ENCODE assay signal across 27 cellular contexts in the genomic region with DNA sequence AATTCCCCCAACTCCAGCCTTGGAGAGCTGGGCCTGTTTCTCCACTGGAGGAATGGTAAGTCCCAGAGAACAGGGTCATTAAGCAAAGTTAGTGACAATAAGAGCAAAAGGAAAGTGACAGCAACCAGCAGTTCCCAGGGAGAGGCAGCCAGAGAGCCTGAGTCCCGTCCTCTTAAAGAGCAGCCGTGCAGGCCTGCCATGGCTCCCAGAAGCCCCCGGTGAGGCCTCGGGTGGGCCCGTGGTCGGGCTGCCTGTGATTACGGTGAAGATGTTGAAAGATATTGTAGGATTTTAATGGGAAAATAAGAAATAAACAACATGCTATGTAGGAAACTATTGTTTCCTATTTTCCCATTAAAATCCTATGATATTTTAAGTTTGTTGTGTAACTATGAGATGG.
"Had no signal": no experiment of that assay in that cellular context is flagged by ENCODE, and none has a peak within 500 bp of the region (broad histone marks: within the 10 kb centered on the region; RNA-seq: fewer than 3 reads in every experiment).

No MANE protein-coding gene starts in this region.

- H3K4me2 ChIP-seq: neural progenitor cell had no signal

- H2AFZ ChIP-seq: neural progenitor cell, parathyroid adenoma had no signal

- H3K9ac ChIP-seq: neural progenitor cell, parathyroid adenoma had no signal

- H3K9me3 ChIP-seq: ovary, psoas muscle, right lobe of liver, sigmoid colon, stomach, thoracic aorta, thyroid gland, tibial nerve, upper lobe of right lung, uterus had no signal

- H3K27me3 ChIP-seq: neural progenitor cell, ovary, right lobe of liver, sigmoid colon, stomach, thyroid gland, tibial nerve, upper lobe of right lung, uterus had no signal

- H3K4me1 Mint-ChIP-seq: naive thymus-derived CD4-positive, alpha-beta T cell; natural killer cell; neural progenitor cell; stimulated activated effector memory CD8-positive, alpha-beta T cell treated with anti-CD3 and anti-CD28 coated beads, Interleukin-12 subunit alpha, Interleukin-12 subunit beta, amount 100 ng/mL, for 72 hours; stimulated activated naive B cell treated with anti-CD40 and anti-IgM and Interleukin-4, amounts not matched to agents 10 μg/mL and 1 μg/mL and 100 μg/mL, for 72 hours had no signal

- H3K27ac ChIP-seq: neural progenitor cell, ovary, parathyroid adenoma, psoas muscle, right lobe of liver, sigmoid colon, stomach, thoracic aorta, thyroid gland, tibial nerve, upper lobe of right lung, uterus had no signal

- H3K27ac Mint-ChIP-seq: naive thymus-derived CD4-positive, alpha-beta T cell; natural killer cell; neural progenitor cell; progenitor cell of endocrine pancreas; stimulated activated effector memory CD8-positive, alpha-beta T cell treated with anti-CD3 and anti-CD28 coated beads, Interleukin-12 subunit alpha, Interleukin-12 subunit beta, amount 100 ng/mL, for 72 hours; stimulated activated naive B cell treated with anti-CD40 and anti-IgM and Interleukin-4, amounts not matched to agents 10 μg/mL and 1 μg/mL and 100 μg/mL, for 72 hours; stimulated activated naive CD8-positive, alpha-beta T cell treated with anti-CD3 and anti-CD28 coated beads, Interleukin-15, Interleukin-2, amounts not matched to agents 100 ng/mL and 50 ng/mL, for 24 hours; type B pancreatic cell had no signal

- H3K36me3 ChIP-seq: neural progenitor cell, ovary, right lobe of liver, sigmoid colon, stomach, thoracic aorta, thyroid gland, tibial nerve, upper lobe of right lung, uterus had no signal

- H3K27me3 Mint-ChIP-seq: stimulated activated naive CD8-positive, alpha-beta T cell treated with anti-CD3 and anti-CD28 coated beads, Interleukin-15, Interleukin-2, amounts not matched to agents 100 ng/mL and 50 ng/mL, for 24 hours; type B pancreatic cell had no signal

- DNase-seq: naive thymus-derived CD4-positive, alpha-beta T cell; natural killer cell; occipital lobe; ovary; posterior cingulate gyrus; psoas muscle; right lobe of liver; sigmoid colon; small intestine; stimulated activated CD4-positive, alpha-beta T cell treated with anti-CD3 and anti-CD28 coated beads, Interleukin-15, amount 100 ng/mL, for 24 hours; stimulated activated CD4-positive, alpha-beta T cell treated with anti-CD3 and anti-CD28 coated beads, Interleukin-2, amount 100 ng/mL, for 24 hours; stimulated activated CD4-positive, alpha-beta T cell treated with anti-CD3 and anti-CD28 coated beads, Interleukin-2, amount 100 ng/mL, for 48 hours; stimulated activated CD4-positive, alpha-beta T cell treated with anti-CD3 and anti-CD28 coated beads, Interleukin-4, amount 100 ng/mL, for 24 hours; stimulated activated naive B cell treated with anti-CD40 and anti-IgM and Interleukin-4, amounts not matched to agents 10 μg/mL and 1 μg/mL and 100 μg/mL, for 72 hours; stimulated activated naive CD4-positive, alpha-beta T cell treated with Interleukin-2 at 50 U/mL for 16 hours; stomach; thyroid gland; upper lobe of right lung; uterus had no signal

- H3K79me2 ChIP-seq: parathyroid adenoma had no signal

- H3K4me3 Mint-ChIP-seq: naive thymus-derived CD4-positive, alpha-beta T cell; natural killer cell; neural progenitor cell; stimulated activated effector memory CD8-positive, alpha-beta T cell treated with anti-CD3 and anti-CD28 coated beads, Interleukin-12 subunit alpha, Interleukin-12 subunit beta, amount 100 ng/mL, for 72 hours; stimulated activated naive B cell treated with anti-CD40 and anti-IgM and Interleukin-4, amounts not matched to agents 10 μg/mL and 1 μg/mL and 100 μg/mL, for 72 hours; stimulated activated naive CD8-positive, alpha-beta T cell treated with anti-CD3 and anti-CD28 coated beads, Interleukin-15, Interleukin-2, amounts not matched to agents 100 ng/mL and 50 ng/mL, for 24 hours; type B pancreatic cell had no signal

- H3K9me3 Mint-ChIP-seq: natural killer cell; neural progenitor cell; stimulated activated naive CD8-positive, alpha-beta T cell treated with anti-CD3 and anti-CD28 coated beads, Interleukin-15, Interleukin-2, amounts not matched to agents 100 ng/mL and 50 ng/mL, for 24 hours; type B pancreatic cell had no signal

- H3K4me3 ChIP-seq: neural progenitor cell, ovary, psoas muscle, right lobe of liver, sigmoid colon, stomach, thoracic aorta, thyroid gland, tibial nerve, upper lobe of right lung, uterus had no signal

- H3K4me1 ChIP-seq: neural progenitor cell, parathyroid adenoma, psoas muscle, right lobe of liver, sigmoid colon, stomach, thyroid gland, tibial nerve, upper lobe of right lung, uterus had no signal

- ATAC-seq: naive thymus-derived CD4-positive, alpha-beta T cell; natural killer cell; psoas muscle; right lobe of liver; stimulated activated effector memory CD8-positive, alpha-beta T cell treated with anti-CD3 and anti-CD28 coated beads, Interleukin-12 subunit alpha, Interleukin-12 subunit beta, amount 100 ng/mL, for 72 hours; stimulated activated naive B cell treated with anti-CD40 and anti-IgM and Interleukin-4, amounts not matched to agents 10 μg/mL and 1 μg/mL and 100 μg/mL, for 72 hours; upper lobe of right lung had no signal

- H3K36me3 Mint-ChIP-seq: naive thymus-derived CD4-positive, alpha-beta T cell; natural killer cell; neural progenitor cell; stimulated activated effector memory CD8-positive, alpha-beta T cell treated with anti-CD3 and anti-CD28 coated beads, Interleukin-12 subunit alpha, Interleukin-12 subunit beta, amount 100 ng/mL, for 72 hours; stimulated activated naive B cell treated with anti-CD40 and anti-IgM and Interleukin-4, amounts not matched to agents 10 μg/mL and 1 μg/mL and 100 μg/mL, for 72 hours; type B pancreatic cell had no signal
